Comparison of ENCODE assay signal across 8 cellular contexts in the genomic region with DNA sequence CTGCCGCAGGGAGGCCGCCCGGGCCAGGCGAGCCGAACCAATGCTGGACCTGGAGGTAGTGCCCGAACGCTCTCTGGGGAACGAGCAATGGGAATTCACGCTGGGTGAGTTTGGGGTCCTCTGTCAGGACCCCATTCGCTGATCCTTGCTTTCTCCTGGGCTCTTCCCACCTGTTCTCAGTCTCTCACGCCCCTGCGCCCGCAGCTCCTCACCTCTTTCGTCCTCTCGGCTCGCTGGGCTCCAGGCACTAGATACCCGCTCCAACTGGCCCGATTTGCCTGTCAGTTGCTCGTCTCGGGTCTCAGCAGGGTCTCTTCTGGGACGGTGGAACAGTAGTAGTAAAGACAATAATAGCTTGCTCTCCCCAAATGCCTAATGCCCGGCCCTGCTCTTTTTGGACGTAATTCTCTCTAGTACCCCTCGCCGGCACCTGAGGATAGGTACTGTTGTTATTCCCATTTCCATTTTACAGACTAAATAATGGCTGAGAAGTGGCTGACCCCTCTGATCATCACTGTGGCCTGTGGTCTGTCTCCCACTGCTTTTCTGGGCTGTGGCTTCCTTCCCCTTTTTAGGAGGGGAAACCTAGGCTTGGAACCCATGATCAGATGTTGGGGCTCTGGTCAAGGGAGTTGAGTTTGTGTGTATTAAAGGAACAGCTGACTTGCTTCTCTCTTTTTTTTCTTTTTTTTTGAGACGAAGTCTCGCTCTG.
A peak's percentile ranks its signal among the peaks of the same experiment; 100 is the strongest.
DNase-seq lines count a peak whose midpoint lies in the region; ATAC-seq and TF ChIP-seq lines count a peak whose summit lies in the region.

No MANE protein-coding gene starts in this region.

- peak overlapping the region; percentile 98 for H3K4me2 ChIP-seq in KMS-11

- peaks cover 36% of the 10 kb centered on the region; the same call in 1 of the 2 replicates for H3K79me2 ChIP-seq in KMS-11 (ENCODE audit: insufficient read depth, low read depth)

- ATAC-seq in stimulated activated memory B cell treated with anti-CD40 and anti-IgM and Interleukin-4, amounts not matched to agents 10 μg/mL and 1 μg/mL and 100 μg/mL, for 72 hours, result peak; percentile 5

- peak overlapping the region; percentile 96 for H3K4me3 Mint-ChIP-seq in activated naive CD8-positive, alpha-beta T cell
- H3K4me3 Mint-ChIP-seq in stimulated activated memory B cell treated with anti-CD40 and anti-IgM and Interleukin-4, amounts not matched to agents 10 μg/mL and 1 μg/mL and 100 μg/mL, for 72 hours, result peak overlapping the region; percentile 86

- DNase-seq in stimulated activated CD4-positive, alpha-beta T cell treated with anti-CD3 and anti-CD28 coated beads, Interleukin-12 subunit alpha, Interleukin-12 subunit beta, amount 100 ng/mL, for 4 hours, result peak; percentile 11
- no peak for DNase-seq in stimulated activated CD4-positive, alpha-beta T cell treated with anti-CD3 and anti-CD28 coated beads, Interleukin-1b, Interleukin-23, amount 100 ng/mL, for 48 hours
- peak; percentile 30 for DNase-seq in iPS-NIHi7 (ENCODE audit: extremely low spot score)
- DNase-seq in effector CD8-positive, alpha-beta T cell (lab: John Stamatoyannopoulos, UW), result no peak
- DNase-seq in HK-2 (ENCODE audit: unreplicated experiment), result no peak

- H3K36me3 ChIP-seq in KMS-11 (ENCODE audit: insufficient read depth), result no peaks in the 10 kb centered on the region

- H3K9me3 Mint-ChIP-seq in activated naive CD8-positive, alpha-beta T cell (ENCODE audit: low read depth), result no peaks in the 10 kb centered on the region
- no peaks in the 10 kb centered on the region for H3K9me3 Mint-ChIP-seq in stimulated activated memory B cell treated with anti-CD40 and anti-IgM and Interleukin-4, amounts not matched to agents 10 μg/mL and 1 μg/mL and 100 μg/mL, for 72 hours

- no peak for TF ChIP-seq CTCF in KMS-11 (conservative IDR thresholded peaks at IDR 0.05; ENCODE audit: low read depth, low read length)

- H3K4me1 ChIP-seq in KMS-11 (ENCODE audit: low read depth, poor library complexity, severe bottlenecking), result peaks cover 14% of the 10 kb centered on the region

- H3K27ac Mint-ChIP-seq in activated naive CD8-positive, alpha-beta T cell, result peak overlapping the region; percentile 66
- H3K27ac Mint-ChIP-seq in stimulated activated memory B cell treated with anti-CD40 and anti-IgM and Interleukin-4, amounts not matched to agents 10 μg/mL and 1 μg/mL and 100 μg/mL, for 72 hours, result peak overlapping the region; percentile 84

- H4K20me1 ChIP-seq in KMS-11 (ENCODE audit: insufficient read depth), result no peaks in the 10 kb centered on the region; the same call in 1 of the 2 replicates

- no peaks in the 10 kb centered on the region for H3K36me3 Mint-ChIP-seq in activated naive CD8-positive, alpha-beta T cell
- peaks cover 10% of the 10 kb centered on the region for H3K36me3 Mint-ChIP-seq in stimulated activated memory B cell treated with anti-CD40 and anti-IgM and Interleukin-4, amounts not matched to agents 10 μg/mL and 1 μg/mL and 100 μg/mL, for 72 hours

- peak overlapping the region; percentile 38; the same call in 1 of the 2 replicates for H3K9ac ChIP-seq in KMS-11

- peaks cover 40% of the 10 kb centered on the region for H3K4me1 Mint-ChIP-seq in activated naive CD8-positive, alpha-beta T cell (ENCODE audit: low read depth)
- H3K4me1 Mint-ChIP-seq in stimulated activated memory B cell treated with anti-CD40 and anti-IgM and Interleukin-4, amounts not matched to agents 10 μg/mL and 1 μg/mL and 100 μg/mL, for 72 hours, result peaks cover 50% of the 10 kb centered on the region

- H2AFZ ChIP-seq in KMS-11 (ENCODE audit: low read depth), result peak overlapping the region; percentile 95; the same call in 1 of the 2 replicates

- no peaks in the 10 kb centered on the region for H3K27me3 ChIP-seq in KMS-11 (ENCODE audit: insufficient read depth, low read depth)

- no peak overlapping the region for H3K27ac ChIP-seq in KMS-11

- no peak overlapping the region for H3K4me3 ChIP-seq in KMS-11 (IDR thresholded peaks at IDR 0.05; ENCODE audit: insufficient read depth, low read depth, low read length)

- no peaks in the 10 kb centered on the region for H3K27me3 Mint-ChIP-seq in activated naive CD8-positive, alpha-beta T cell
- no peaks in the 10 kb centered on the region for H3K27me3 Mint-ChIP-seq in stimulated activated memory B cell treated with anti-CD40 and anti-IgM and Interleukin-4, amounts not matched to agents 10 μg/mL and 1 μg/mL and 100 μg/mL, for 72 hours

Comparison
In these comparisons a context has a peak if more than half of its experiments do, and no peak if none do; other contexts are left out.
1. DNase-seq: peak in stimulated activated CD4-positive, alpha-beta T cell treated with anti-CD3 and anti-CD28 coated beads, Interleukin-12 subunit alpha, Interleukin-12 subunit beta, amount 100 ng/mL, for 4 hours (single experiment) and iPS-NIHi7 (single experiment); none in stimulated activated CD4-positive, alpha-beta T cell treated with anti-CD3 and anti-CD28 coated beads, Interleukin-1b, Interleukin-23, amount 100 ng/mL, for 48 hours (single experiment), effector CD8-positive, alpha-beta T cell (single experiment) and HK-2 (single experiment).